8 cellular contexts compared by ENCODE assay signal in genomic region chr5:72015103-72015548, GRCh38.
DNase-seq lines count a peak whose midpoint lies in the region; TF ChIP-seq lines count a peak whose summit lies in the region.

No MANE protein-coding gene starts in this region.

- H3K27ac Mint-ChIP-seq in activated CD4-positive, alpha-beta T cell treated with anti-CD3 and anti-CD28 coated beads, Interleukin-2, amount 10 ng/mL, durations not matched to agents 7 days and 5 days, result no peak overlapping the region

- peak; percentile 52 for DNase-seq in DMS79 (lab: John Stamatoyannopoulos, UW)
- peak; percentile 38 to 58 for DNase-seq in NCI-H1930 (lab: John Stamatoyannopoulos, UW)
- peak; percentile 55 for DNase-seq in astrocyte of the cerebellum (ENCODE audit: low read depth)
- peak; percentile 81 for DNase-seq in medulla oblongata (ENCODE audit: extremely low spot score)
- DNase-seq in activated gamma-delta T cell treated with Interleukin-2 at 50 U/mL for 16 hours, result no peak
- no peak for DNase-seq in activated CD4-positive, alpha-beta T cell treated with anti-CD3 and anti-CD28 coated beads, Interleukin-2, amount 10 ng/mL, durations not matched to agents 7 days and 5 days
- DNase-seq in ecto neural progenitor cell (ENCODE audit: low spot score), result no peak
- no peak for DNase-seq in central memory CD4-positive, alpha-beta T cell

- H3K4me3 ChIP-seq in astrocyte of the cerebellum (ENCODE audit: low read depth, low read length), result no peak overlapping the region

- H3K4me1 Mint-ChIP-seq in activated CD4-positive, alpha-beta T cell treated with anti-CD3 and anti-CD28 coated beads, Interleukin-2, amount 10 ng/mL, durations not matched to agents 7 days and 5 days, result no peaks in the 10 kb centered on the region

- TF ChIP-seq CTCF in astrocyte of the cerebellum (IDR thresholded peaks at IDR 0.05; ENCODE audit: low read depth, low read length, missing control alignments), result no peak

- H3K9me3 Mint-ChIP-seq in activated CD4-positive, alpha-beta T cell treated with anti-CD3 and anti-CD28 coated beads, Interleukin-2, amount 10 ng/mL, durations not matched to agents 7 days and 5 days, result peaks cover 2% of the 10 kb centered on the region

- no peak overlapping the region for H3K4me3 Mint-ChIP-seq in activated CD4-positive, alpha-beta T cell treated with anti-CD3 and anti-CD28 coated beads, Interleukin-2, amount 10 ng/mL, durations not matched to agents 7 days and 5 days

- CTCF ChIA-PET in activated CD4-positive, alpha-beta T cell treated with anti-CD3 and anti-CD28 coated beads, Interleukin-2, amount 10 ng/mL, durations not matched to agents 7 days and 5 days (lab: Charles Lee), result no interaction called here

- POLR2A ChIA-PET in activated CD4-positive, alpha-beta T cell treated with anti-CD3 and anti-CD28 coated beads, Interleukin-2, amount 10 ng/mL, durations not matched to agents 7 days and 5 days (lab: Charles Lee), result no interaction called here

- in situ Hi-C loops in astrocyte of the cerebellum (cut with HindIII; ENCODE audit: low sequenced_read_pairs), result no loop called here

- no peaks in the 10 kb centered on the region for H3K36me3 Mint-ChIP-seq in activated CD4-positive, alpha-beta T cell treated with anti-CD3 and anti-CD28 coated beads, Interleukin-2, amount 10 ng/mL, durations not matched to agents 7 days and 5 days (ENCODE audit: low read depth)

- peaks cover 12% of the 10 kb centered on the region for H3K27me3 Mint-ChIP-seq in activated CD4-positive, alpha-beta T cell treated with anti-CD3 and anti-CD28 coated beads, Interleukin-2, amount 10 ng/mL, durations not matched to agents 7 days and 5 days

Comparison
In these comparisons a context has a peak if more than half of its experiments do, and no peak if none do; other contexts are left out.
1. DNase-seq: peak in DMS79 (single experiment), NCI-H1930 (2 of 2), astrocyte of the cerebellum (single experiment) and medulla oblongata (single experiment); none in activated gamma-delta T cell treated with Interleukin-2 at 50 U/mL for 16 hours (single experiment), activated CD4-positive, alpha-beta T cell treated with anti-CD3 and anti-CD28 coated beads, Interleukin-2, amount 10 ng/mL, durations not matched to agents 7 days and 5 days (single experiment), ecto neural progenitor cell (single experiment) and central memory CD4-positive, alpha-beta T cell (single experiment).